In the genomic region with DNA sequence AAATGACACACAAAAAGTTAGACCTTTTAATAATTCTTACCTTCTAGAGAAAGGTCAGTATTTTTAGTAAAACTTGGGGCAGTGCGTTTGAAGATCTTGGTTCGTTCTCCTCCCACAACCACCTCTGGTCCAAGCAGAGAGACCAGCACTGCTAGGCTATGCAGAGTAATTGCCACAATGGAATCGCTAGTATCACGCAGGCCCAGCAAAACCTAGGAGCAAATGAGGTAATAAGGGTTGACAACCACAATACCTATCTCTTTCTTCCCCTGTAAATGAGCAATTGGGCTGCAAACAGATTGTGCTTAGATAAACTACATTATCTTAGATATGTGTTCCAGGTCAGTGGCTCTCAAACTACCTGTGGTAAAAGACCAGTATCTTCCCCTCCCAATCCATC, we compare ENCODE assay signal across 1 cellular context.
TF ChIP-seq lines count a peak whose summit lies in the region.

No MANE protein-coding gene starts in this region.

TF ChIP-seq in K562, 482 proteins besides CTCF, POLR2A, EP300 and RAD21 (continued from another document):
- TF ChIP-seq POLR2AphosphoS5 (IDR thresholded peaks at IDR 0.05; ENCODE audit: control insufficient read depth, insufficient read depth, low read depth, low read length) = no peak
- TF ChIP-seq TOE1 (IDR thresholded peaks at IDR 0.05; ENCODE audit: borderline replicate concordance) = no peak
- TF ChIP-seq TOE1 (CRISPR knock-in tag; IDR thresholded peaks at IDR 0.05; ENCODE audit: borderline replicate concordance, low read depth) = no peak
- TF ChIP-seq POLR2H (tag; IDR thresholded peaks at IDR 0.05; ENCODE audit: low read depth) = no peak
- no peak for TF ChIP-seq ZNF165 (CRISPR knock-in tag; IDR thresholded peaks at IDR 0.05; ENCODE audit: borderline replicate concordance)
- TF ChIP-seq HDAC2 (IDR thresholded peaks at IDR 0.05) = no peak
- no peak for TF ChIP-seq ZNF717 (CRISPR knock-in tag; IDR thresholded peaks at IDR 0.05)
- TF ChIP-seq XRCC5 (IDR thresholded peaks at IDR 0.05; ENCODE audit: low read depth, low read length) = no peak
- TF ChIP-seq, protein P1, sequence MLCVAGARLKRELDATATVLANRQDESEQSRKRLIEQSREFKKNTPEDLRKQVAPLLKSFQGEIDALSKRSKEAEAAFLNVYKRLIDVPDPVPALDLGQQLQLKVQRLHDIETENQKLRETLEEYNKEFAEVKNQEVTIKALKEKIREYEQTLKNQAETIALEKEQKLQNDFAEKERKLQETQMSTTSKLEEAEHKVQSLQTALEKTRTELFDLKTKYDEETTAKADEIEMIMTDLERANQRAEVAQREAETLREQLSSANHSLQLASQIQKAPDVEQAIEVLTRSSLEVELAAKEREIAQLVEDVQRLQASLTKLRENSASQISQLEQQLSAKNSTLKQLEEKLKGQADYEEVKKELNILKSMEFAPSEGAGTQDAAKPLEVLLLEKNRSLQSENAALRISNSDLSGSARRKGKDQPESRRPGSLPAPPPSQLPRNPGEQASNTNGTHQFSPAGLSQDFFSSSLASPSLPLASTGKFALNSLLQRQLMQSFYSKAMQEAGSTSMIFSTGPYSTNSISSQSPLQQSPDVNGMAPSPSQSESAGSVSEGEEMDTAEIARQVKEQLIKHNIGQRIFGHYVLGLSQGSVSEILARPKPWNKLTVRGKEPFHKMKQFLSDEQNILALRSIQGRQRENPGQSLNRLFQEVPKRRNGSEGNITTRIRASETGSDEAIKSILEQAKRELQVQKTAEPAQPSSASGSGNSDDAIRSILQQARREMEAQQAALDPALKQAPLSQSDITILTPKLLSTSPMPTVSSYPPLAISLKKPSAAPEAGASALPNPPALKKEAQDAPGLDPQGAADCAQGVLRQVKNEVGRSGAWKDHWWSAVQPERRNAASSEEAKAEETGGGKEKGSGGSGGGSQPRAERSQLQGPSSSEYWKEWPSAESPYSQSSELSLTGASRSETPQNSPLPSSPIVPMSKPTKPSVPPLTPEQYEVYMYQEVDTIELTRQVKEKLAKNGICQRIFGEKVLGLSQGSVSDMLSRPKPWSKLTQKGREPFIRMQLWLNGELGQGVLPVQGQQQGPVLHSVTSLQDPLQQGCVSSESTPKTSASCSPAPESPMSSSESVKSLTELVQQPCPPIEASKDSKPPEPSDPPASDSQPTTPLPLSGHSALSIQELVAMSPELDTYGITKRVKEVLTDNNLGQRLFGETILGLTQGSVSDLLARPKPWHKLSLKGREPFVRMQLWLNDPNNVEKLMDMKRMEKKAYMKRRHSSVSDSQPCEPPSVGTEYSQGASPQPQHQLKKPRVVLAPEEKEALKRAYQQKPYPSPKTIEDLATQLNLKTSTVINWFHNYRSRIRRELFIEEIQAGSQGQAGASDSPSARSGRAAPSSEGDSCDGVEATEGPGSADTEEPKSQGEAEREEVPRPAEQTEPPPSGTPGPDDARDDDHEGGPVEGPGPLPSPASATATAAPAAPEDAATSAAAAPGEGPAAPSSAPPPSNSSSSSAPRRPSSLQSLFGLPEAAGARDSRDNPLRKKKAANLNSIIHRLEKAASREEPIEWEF (CRISPR knock-in tag; IDR thresholded peaks at IDR 0.05) = no peak
- TF ChIP-seq, protein P2, sequence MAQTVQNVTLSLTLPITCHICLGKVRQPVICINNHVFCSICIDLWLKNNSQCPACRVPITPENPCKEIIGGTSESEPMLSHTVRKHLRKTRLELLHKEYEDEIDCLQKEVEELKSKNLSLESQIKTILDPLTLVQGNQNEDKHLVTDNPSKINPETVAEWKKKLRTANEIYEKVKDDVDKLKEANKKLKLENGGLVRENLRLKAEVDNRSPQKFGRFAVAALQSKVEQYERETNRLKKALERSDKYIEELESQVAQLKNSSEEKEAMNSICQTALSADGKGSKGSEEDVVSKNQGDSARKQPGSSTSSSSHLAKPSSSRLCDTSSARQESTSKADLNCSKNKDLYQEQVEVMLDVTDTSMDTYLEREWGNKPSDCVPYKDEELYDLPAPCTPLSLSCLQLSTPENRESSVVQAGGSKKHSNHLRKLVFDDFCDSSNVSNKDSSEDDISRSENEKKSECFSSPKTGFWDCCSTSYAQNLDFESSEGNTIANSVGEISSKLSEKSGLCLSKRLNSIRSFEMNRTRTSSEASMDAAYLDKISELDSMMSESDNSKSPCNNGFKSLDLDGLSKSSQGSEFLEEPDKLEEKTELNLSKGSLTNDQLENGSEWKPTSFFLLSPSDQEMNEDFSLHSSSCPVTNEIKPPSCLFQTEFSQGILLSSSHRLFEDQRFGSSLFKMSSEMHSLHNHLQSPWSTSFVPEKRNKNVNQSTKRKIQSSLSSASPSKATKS (CRISPR knock-in tag; IDR thresholded peaks at IDR 0.05) = no peak
- no peak for TF ChIP-seq HNRNPK (IDR thresholded peaks at IDR 0.05; ENCODE audit: low read depth, low read length, poor library complexity, severe bottlenecking)
